In the genomic region with DNA sequence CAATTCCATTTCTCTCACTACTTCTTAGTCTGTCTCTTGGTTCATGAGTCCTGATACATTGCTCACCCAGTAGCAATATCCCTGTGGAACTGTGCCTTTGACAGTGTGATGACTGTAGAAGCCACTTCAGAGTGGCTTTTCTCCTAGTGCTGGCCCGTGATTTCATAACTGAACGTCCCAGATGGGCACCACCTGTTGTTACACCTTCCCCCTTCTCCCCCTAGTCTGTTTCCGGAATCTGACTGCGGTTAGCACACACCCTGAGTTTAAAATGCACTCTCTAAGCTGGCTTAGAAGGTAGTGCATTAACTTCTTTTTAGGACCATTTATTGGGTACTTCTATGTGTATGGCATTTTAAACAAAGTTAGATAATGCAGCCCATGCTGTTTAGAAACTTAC, we compare ENCODE assay signal across 15 cellular contexts.
A peak's percentile ranks its signal among the peaks of the same experiment; 100 is the strongest.
DNase-seq lines count a peak whose midpoint lies in the region; ATAC-seq and TF ChIP-seq lines count a peak whose summit lies in the region.
"Had no signal": no experiment of that assay in that cellular context is flagged by ENCODE, and none has a peak within 500 bp of the region (broad histone marks: within the 10 kb centered on the region; RNA-seq: fewer than 3 reads in every experiment).

No MANE protein-coding gene starts in this region.

- peaks cover 13% of the 10 kb centered on the region for H3K4me1 Mint-ChIP-seq in T-helper 17 cell

- no peak for TF ChIP-seq CTCF in GM12865 (IDR thresholded peaks at IDR 0.05; ENCODE audit: insufficient read depth, low read depth, low read length, missing control alignments)

- DNase-seq in GM12865 (ENCODE audit: low read depth) (peak; percentile 4), T-helper 17 cell (no peak), C1 segment of cervical spinal cord (lab: John Stamatoyannopoulos, UW) (no peak)
- DNase-seq: BE2C; CD8-positive, alpha-beta memory T cell; DMS79; HCEC 1CT; Kasumi-1 had no signal

- H3K9me3 ChIP-seq in T-helper 17 cell (ENCODE audit: control insufficient read depth, low read length, poor library complexity, severe bottlenecking), result no peaks in the 10 kb centered on the region
- H3K9me3 ChIP-seq: A549, BE2C had no signal

- no peak overlapping the region for H3K4me3 ChIP-seq in GM12865 (ENCODE audit: low read depth, low read length)
- H3K4me3 ChIP-seq: A549, K562 had no signal

- ATAC-seq in GM21447 (IDR thresholded peaks at IDR 0.05; ENCODE audit: unreplicated experiment) (peak; percentile 70), HG03432 (IDR thresholded peaks at IDR 0.05; ENCODE audit: unreplicated experiment) (peak; percentile 36), T-helper 17 cell (peak; percentile 21), GM21390 (IDR thresholded peaks at IDR 0.05; ENCODE audit: unreplicated experiment) (no peak), GM21786 (IDR thresholded peaks at IDR 0.05; ENCODE audit: unreplicated experiment) (no peak)
- ATAC-seq: A549, K562 had no signal

- no peaks in the 10 kb centered on the region for H3K27me3 Mint-ChIP-seq in T-helper 17 cell
- H3K27me3 Mint-ChIP-seq: CD8-positive, alpha-beta memory T cell had no signal

- no peak overlapping the region for H3K27ac Mint-ChIP-seq in T-helper 17 cell
- H3K27ac Mint-ChIP-seq: CD14-positive monocyte had no signal

- H3K36me3 Mint-ChIP-seq in T-helper 17 cell (ENCODE audit: low read depth), result no peaks in the 10 kb centered on the region

- peak overlapping the region; percentile 28 for H3K4me3 Mint-ChIP-seq in T-helper 17 cell
- H3K4me3 Mint-ChIP-seq: CD14-positive monocyte had no signal

Comparison
In these comparisons a context has a peak if more than half of its experiments do, and no peak if none do; other contexts are left out.
1. ATAC-seq: peak in GM21447 (single experiment), HG03432 (single experiment) and T-helper 17 cell (single experiment); none in GM21390 (single experiment) and GM21786 (single experiment).